ENCODE assay signal across 11 cellular contexts in the genomic region with DNA sequence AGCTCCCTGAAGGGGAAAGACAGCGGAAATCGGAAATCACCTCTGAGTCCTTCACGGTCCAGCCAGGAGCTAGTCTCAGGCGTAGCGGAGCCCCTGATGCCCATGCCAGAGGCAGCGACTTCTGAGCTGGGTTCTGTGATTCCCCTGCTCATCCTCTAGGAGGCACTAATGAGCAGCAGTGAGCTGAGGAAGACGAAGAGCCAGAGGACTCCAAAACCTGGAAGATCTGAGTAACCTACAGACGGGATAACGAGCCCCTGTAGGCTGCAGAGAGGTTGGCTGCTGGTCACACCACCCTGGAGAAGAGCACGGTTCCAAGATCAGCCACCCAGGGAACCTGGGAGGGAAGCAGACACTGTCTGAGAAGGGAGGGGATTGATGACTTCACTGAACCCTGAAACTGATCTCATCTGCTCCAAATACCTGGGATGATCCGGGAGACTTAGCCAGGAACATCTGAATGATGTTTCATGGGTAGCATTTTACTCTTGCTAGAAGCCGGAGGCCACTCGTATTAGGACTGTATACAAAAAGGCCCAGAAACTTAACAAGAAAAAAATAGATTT.
DNase-seq lines count a peak whose midpoint lies in the region; ATAC-seq and TF ChIP-seq lines count a peak whose summit lies in the region.
"Had no signal": no experiment of that assay in that cellular context is flagged by ENCODE, and none has a peak within 500 bp of the region (broad histone marks: within the 10 kb centered on the region; RNA-seq: fewer than 3 reads in every experiment).

No MANE protein-coding gene starts in this region.

- TF ChIP-seq CTCF in WERI-Rb-1 (IDR thresholded peaks at IDR 0.05; ENCODE audit: low read depth, low read length) = peak; percentile 71

- no peak overlapping the region for H3K4me3 ChIP-seq in WERI-Rb-1 (ENCODE audit: low read depth, low read length)

- intact Hi-C loops in posterior cingulate gyrus (cut with DNase I) = loop anchor here (5.0 kb wide), 1 partner anchor 88 kb away; no protein-coding TSS in a partner anchor
- intact Hi-C loops in Right ventricle myocardium inferior (cut with DNase I) = no loop called here

- ATAC-seq in Right ventricle myocardium inferior = no peak

- H3K27ac ChIP-seq in WERI-Rb-1 = no peak overlapping the region

- H3K36me3 ChIP-seq in WERI-Rb-1 = no peaks in the 10 kb centered on the region

- H3K9me3 ChIP-seq in WERI-Rb-1 (ENCODE audit: severe bottlenecking) = no peaks in the 10 kb centered on the region

- H3K27me3 ChIP-seq in WERI-Rb-1 (ENCODE audit: insufficient read depth, low read depth, severe bottlenecking) = peaks cover 88% of the 10 kb centered on the region

- DNase-seq in ELF-1 (ENCODE audit: low read depth, low spot score) (peak; percentile 43), HT-29 (ENCODE audit: low spot score) (peak; percentile 20), WERI-Rb-1 (no peak), medulla oblongata (ENCODE audit: extremely low spot score) (peak; percentile 21), NCI-H1694 treated with DMSO at 0.1 percent for 48 hours (lab: John Stamatoyannopoulos, UW) (no peak), posterior cingulate gyrus (no peak), Right ventricle myocardium inferior (ENCODE audit: missing footprints) (no peak)
- no peak for DNase-seq in effector CD4-positive, alpha-beta T cell
- DNase-seq: activated effector memory CD4-positive, alpha-beta T cell treated with Interleukin-2 at 50 U/mL for 16 hours; DMS79; stimulated activated naive CD4-positive, alpha-beta T cell had no signal

Comparison
In these comparisons a context has a peak if more than half of its experiments do, and no peak if none do; other contexts are left out.
1. DNase-seq: peak in ELF-1 (single experiment), HT-29 (single experiment) and medulla oblongata (single experiment); none in WERI-Rb-1 (single experiment), NCI-H1694 treated with DMSO at 0.1 percent for 48 hours (single experiment), posterior cingulate gyrus (0 of 10), effector CD4-positive, alpha-beta T cell (single experiment) and Right ventricle myocardium inferior (single experiment).